ENCODE assay signal across 13 cellular contexts in genomic region chr17:58153046-58153445, GRCh38. TPM values are rescaled to one million over a fixed set of nuclear protein-coding genes. Genes with fewer than 3 reads are reported as not detected.
A peak's percentile ranks its signal among the peaks of the same experiment; 100 is the strongest.
DNase-seq lines count a peak whose midpoint lies in the region; ATAC-seq and TF ChIP-seq lines count a peak whose summit lies in the region.
"Had no signal": no experiment of that assay in that cellular context is flagged by ENCODE, and none has a peak within 500 bp of the region (broad histone marks: within the 10 kb centered on the region; RNA-seq: fewer than 3 reads in every experiment).

No MANE protein-coding gene starts in this region.

- H3K27me3 ChIP-seq in Loucy (ENCODE audit: insufficient read depth, low read length, poor library complexity, severe bottlenecking), result peaks cover 11% of the 10 kb centered on the region
- peaks cover 39% of the 10 kb centered on the region for H3K27me3 ChIP-seq in GM23248 (replicated peaks; ENCODE audit: insufficient read depth)

- ATAC-seq in HG02588 (IDR thresholded peaks at IDR 0.05; ENCODE audit: unreplicated experiment) (no peak), HG02610 (IDR thresholded peaks at IDR 0.05; ENCODE audit: unreplicated experiment) (no peak)

- H4K20me1 ChIP-seq in Loucy (ENCODE audit: insufficient read depth, low read length, poor library complexity, severe bottlenecking), result no peaks in the 10 kb centered on the region
- H4K20me1 ChIP-seq in GM23248 (ENCODE audit: insufficient read depth), result no peaks in the 10 kb centered on the region

- peaks cover 63% of the 10 kb centered on the region for H3K4me1 Mint-ChIP-seq in activated CD4-positive, alpha-beta T cell treated with anti-CD3 and anti-CD28 coated beads, Interleukin-2, amount 10 ng/mL, durations not matched to agents 7 days and 5 days

- WGBS in GM23248 (ENCODE audit: low coverage in 1 of 2, low lambda C conversion rate in 2 of 2, missing lambda C conversion rate in 2 of 2), 2 experiments, result 42 to 47% methylated on average over 2 of the region's 2 CpGs

- H3K4me1 ChIP-seq in Loucy (ENCODE audit: insufficient read depth, low read length, poor library complexity, severe bottlenecking) (peaks cover 23% of the 10 kb centered on the region), GM23248 (ENCODE audit: insufficient read depth) (no peaks in the 10 kb centered on the region)
- H3K4me1 ChIP-seq: breast epithelium had no signal

- H3K36me3 ChIP-seq in Loucy (ENCODE audit: insufficient read depth, low read length), result no peaks in the 10 kb centered on the region
- no peaks in the 10 kb centered on the region for H3K36me3 ChIP-seq in GM23248 (ENCODE audit: low read depth)
- H3K36me3 ChIP-seq: breast epithelium had no signal

- in situ Hi-C loops in GM23248 (cut with MboI), result no loop called here

- H3K9me3 ChIP-seq in Loucy (ENCODE audit: insufficient read depth, low read depth, low read length), result no peaks in the 10 kb centered on the region
- no peaks in the 10 kb centered on the region for H3K9me3 ChIP-seq in GM23248 (ENCODE audit: low read depth)
- H3K9me3 ChIP-seq: breast epithelium had no signal

- H3K79me2 ChIP-seq in Loucy (ENCODE audit: insufficient read depth, low read length) (no peaks in the 10 kb centered on the region), GM23248 (ENCODE audit: insufficient read depth) (no peaks in the 10 kb centered on the region)

- no peak overlapping the region for H3K27ac ChIP-seq in GM23248

- no peak for TF ChIP-seq CTCF in Loucy (conservative IDR thresholded peaks at IDR 0.05; ENCODE audit: low read length)

- H3F3A ChIP-seq in Loucy (ENCODE audit: low read depth), result peaks cover 3% of the 10 kb centered on the region; the same call in 1 of the 2 replicates
- no peaks in the 10 kb centered on the region for H3F3A ChIP-seq in GM23248 (ENCODE audit: insufficient read depth)

- CTCF ChIA-PET in activated CD4-positive, alpha-beta T cell treated with anti-CD3 and anti-CD28 coated beads, Interleukin-2, amount 10 ng/mL, durations not matched to agents 7 days and 5 days (lab: Charles Lee), result interaction anchor here (0.9 kb wide), 1 partner anchor 37 kb away, joined by 3 read pairs; no protein-coding TSS in a partner anchor
- CTCF ChIA-PET in HEK293T (lab: Yijun Ruan, JAX), result interaction anchor here (1.1 kb wide), 1 partner anchor 20 kb away, joined by 3 read pairs; no protein-coding TSS in a partner anchor

- H3K4me3 Mint-ChIP-seq in activated CD4-positive, alpha-beta T cell treated with anti-CD3 and anti-CD28 coated beads, Interleukin-2, amount 10 ng/mL, durations not matched to agents 7 days and 5 days, result peak overlapping the region; percentile 53
- H3K4me3 Mint-ChIP-seq: nephron had no signal

- H3K9ac ChIP-seq in Loucy (ENCODE audit: low read depth, low read length, poor library complexity, severe bottlenecking) (no peak overlapping the region), GM23248 (no peak overlapping the region)

- H3K9me3 Mint-ChIP-seq in activated CD4-positive, alpha-beta T cell treated with anti-CD3 and anti-CD28 coated beads, Interleukin-2, amount 10 ng/mL, durations not matched to agents 7 days and 5 days, result peaks cover 18% of the 10 kb centered on the region

- peak overlapping the region; percentile 97 for H3K27ac Mint-ChIP-seq in activated CD4-positive, alpha-beta T cell treated with anti-CD3 and anti-CD28 coated beads, Interleukin-2, amount 10 ng/mL, durations not matched to agents 7 days and 5 days
- H3K27ac Mint-ChIP-seq: nephron had no signal

- H3K36me3 Mint-ChIP-seq in activated CD4-positive, alpha-beta T cell treated with anti-CD3 and anti-CD28 coated beads, Interleukin-2, amount 10 ng/mL, durations not matched to agents 7 days and 5 days (ENCODE audit: low read depth), result peaks cover 19% of the 10 kb centered on the region

- peaks cover 28% of the 10 kb centered on the region for H3K27me3 Mint-ChIP-seq in activated CD4-positive, alpha-beta T cell treated with anti-CD3 and anti-CD28 coated beads, Interleukin-2, amount 10 ng/mL, durations not matched to agents 7 days and 5 days

- H3K9me2 ChIP-seq in Loucy (replicated peaks; ENCODE audit: low read depth, low read length), result no peaks in the 10 kb centered on the region
- no peaks in the 10 kb centered on the region for H3K9me2 ChIP-seq in GM23248 (ENCODE audit: insufficient read depth)

- peak overlapping the region; percentile 45 for H3K4me3 ChIP-seq in Loucy (ENCODE audit: low read length, poor library complexity, severe bottlenecking)
- no peak overlapping the region for H3K4me3 ChIP-seq in GM23248
- H3K4me3 ChIP-seq: breast epithelium had no signal

- DNase-seq in activated CD4-positive, alpha-beta T cell treated with anti-CD3 and anti-CD28 coated beads, Interleukin-2, amount 10 ng/mL, durations not matched to agents 7 days and 5 days, result peak; percentile 84
- DNase-seq in dermis blood vessel endothelial cell, result peak; percentile 6
- DNase-seq in stimulated activated CD8-positive, alpha-beta memory T cell treated with anti-CD3 and anti-CD28 coated beads, Interleukin-4, amount 100 ng/mL, for 48 hours, result peak; percentile 50
- no peak for DNase-seq in GM23248
- DNase-seq in HEK293T (ENCODE audit: extremely low spot score), result no peak
- DNase-seq: NCI-H1436 treated with DMSO at 0.1 percent for 48 hours, SHP77 treated with DMSO at 0.1 percent for 48 hours had no signal

- POLR2A ChIA-PET in activated CD4-positive, alpha-beta T cell treated with anti-CD3 and anti-CD28 coated beads, Interleukin-2, amount 10 ng/mL, durations not matched to agents 7 days and 5 days (lab: Charles Lee), result interaction anchor here (1.0 kb wide), 1 partner anchor 20 kb away, joined by 3 read pairs; no protein-coding TSS in a partner anchor
- POLR2A ChIA-PET in HEK293T (lab: Yijun Ruan, JAX), result no interaction called here

- H3K4me2 ChIP-seq in Loucy (ENCODE audit: low read depth, low read length, poor library complexity, severe bottlenecking), result peak overlapping the region; percentile 70
- no peak overlapping the region for H3K4me2 ChIP-seq in GM23248 (ENCODE audit: unreplicated experiment)

- H2AFZ ChIP-seq in Loucy (ENCODE audit: low read length), result no peak overlapping the region
- no peak overlapping the region for H2AFZ ChIP-seq in GM23248

TF ChIP-seq in HEK293T, 16 proteins besides CTCF, POLR2A, EP300 and RAD21:
- TF ChIP-seq BHLHE40 (IDR thresholded peaks at IDR 0.05; ENCODE audit: borderline replicate concordance), result no peak
- TF ChIP-seq ELF4 (IDR thresholded peaks at IDR 0.05), result no peak
- TF ChIP-seq SP1 (IDR thresholded peaks at IDR 0.05), result no peak
- TF ChIP-seq HDGF (IDR thresholded peaks at IDR 0.05; ENCODE audit: borderline replicate concordance), result no peak
- TF ChIP-seq ARNT (IDR thresholded peaks at IDR 0.05), result no peak
- TF ChIP-seq FOXA1 (IDR thresholded peaks at IDR 0.05), result no peak
- TF ChIP-seq L3MBTL2 (conservative IDR thresholded peaks at IDR 0.05), result no peak
- TF ChIP-seq TARDBP (IDR thresholded peaks at IDR 0.05), result no peak
- TF ChIP-seq CTBP1 (IDR thresholded peaks at IDR 0.05; ENCODE audit: borderline replicate concordance), result no peak
- TF ChIP-seq ZNF384 (IDR thresholded peaks at IDR 0.05), result no peak
- no peak for TF ChIP-seq NFRKB (IDR thresholded peaks at IDR 0.05)
- no peak for TF ChIP-seq PKNOX1 (IDR thresholded peaks at IDR 0.05)
- TF ChIP-seq FOXK2 (IDR thresholded peaks at IDR 0.05), result no peak
- no peak for TF ChIP-seq LEF1 (IDR thresholded peaks at IDR 0.05; ENCODE audit: borderline replicate concordance)
- TF ChIP-seq FOXM1 (IDR thresholded peaks at IDR 0.05; ENCODE audit: borderline replicate concordance), result no peak
- TF ChIP-seq SUZ12 (IDR thresholded peaks at IDR 0.05), result no peak

RNA-seq across cellular contexts. Expression of gene OR4D1, which starts 4.9 kb away (rescaled TPM):
- total RNA-seq in activated CD4-positive, alpha-beta T cell treated with anti-CD3 and anti-CD28 coated beads, Interleukin-2, amount 10 ng/mL, durations not matched to agents 7 days and 5 days, result under 1 TPM; 0.54 to 0.77 TPM
- not detected in 2 replicates for total RNA-seq in dermis blood vessel endothelial cell
- not detected in 2 replicates for total RNA-seq in GM23248 (2014; rRNA removed; shearing (Covaris generic))
- polyA plus RNA-seq in GM23248 (2016; fragmentation: Nextera tagmentation; extraction: Ambion mirVana), result not detected in 2 replicates
- total RNA-seq: breast epithelium, glomerular endothelial cell had no signal

RNA-seq across cellular contexts. Expression of gene OR4D2, which starts 13.7 kb away (rescaled TPM):
- total RNA-seq in activated CD4-positive, alpha-beta T cell treated with anti-CD3 and anti-CD28 coated beads, Interleukin-2, amount 10 ng/mL, durations not matched to agents 7 days and 5 days, result not detected
- total RNA-seq in dermis blood vessel endothelial cell, result not detected in 2 replicates
- not detected in 2 replicates for total RNA-seq in GM23248 (2014; rRNA removed; shearing (Covaris generic))
- polyA plus RNA-seq in GM23248 (2016; fragmentation: Nextera tagmentation; extraction: Ambion mirVana), result not detected in 2 replicates
- total RNA-seq: breast epithelium, glomerular endothelial cell had no signal

RNA-seq across cellular contexts. Expression of gene EPX, which starts 39.5 kb away (rescaled TPM):
- total RNA-seq in activated CD4-positive, alpha-beta T cell treated with anti-CD3 and anti-CD28 coated beads, Interleukin-2, amount 10 ng/mL, durations not matched to agents 7 days and 5 days, result not detected
- total RNA-seq in dermis blood vessel endothelial cell, result not detected in 2 replicates
- not detected in 2 replicates for total RNA-seq in GM23248 (2014; rRNA removed; shearing (Covaris generic))
- not detected in 2 replicates for polyA plus RNA-seq in GM23248 (2016; fragmentation: Nextera tagmentation; extraction: Ambion mirVana)
- total RNA-seq: breast epithelium, glomerular endothelial cell had no signal

Comparison
In these comparisons a context has a peak if more than half of its experiments do, and no peak if none do; other contexts are left out.
1. DNase-seq: peak in activated CD4-positive, alpha-beta T cell treated with anti-CD3 and anti-CD28 coated beads, Interleukin-2, amount 10 ng/mL, durations not matched to agents 7 days and 5 days (single experiment), dermis blood vessel endothelial cell (single experiment) and stimulated activated CD8-positive, alpha-beta memory T cell treated with anti-CD3 and anti-CD28 coated beads, Interleukin-4, amount 100 ng/mL, for 48 hours (single experiment); none in GM23248 (single experiment) and HEK293T (single experiment).